Comparison of ENCODE assay signal across 19 cellular contexts in the genomic region with DNA sequence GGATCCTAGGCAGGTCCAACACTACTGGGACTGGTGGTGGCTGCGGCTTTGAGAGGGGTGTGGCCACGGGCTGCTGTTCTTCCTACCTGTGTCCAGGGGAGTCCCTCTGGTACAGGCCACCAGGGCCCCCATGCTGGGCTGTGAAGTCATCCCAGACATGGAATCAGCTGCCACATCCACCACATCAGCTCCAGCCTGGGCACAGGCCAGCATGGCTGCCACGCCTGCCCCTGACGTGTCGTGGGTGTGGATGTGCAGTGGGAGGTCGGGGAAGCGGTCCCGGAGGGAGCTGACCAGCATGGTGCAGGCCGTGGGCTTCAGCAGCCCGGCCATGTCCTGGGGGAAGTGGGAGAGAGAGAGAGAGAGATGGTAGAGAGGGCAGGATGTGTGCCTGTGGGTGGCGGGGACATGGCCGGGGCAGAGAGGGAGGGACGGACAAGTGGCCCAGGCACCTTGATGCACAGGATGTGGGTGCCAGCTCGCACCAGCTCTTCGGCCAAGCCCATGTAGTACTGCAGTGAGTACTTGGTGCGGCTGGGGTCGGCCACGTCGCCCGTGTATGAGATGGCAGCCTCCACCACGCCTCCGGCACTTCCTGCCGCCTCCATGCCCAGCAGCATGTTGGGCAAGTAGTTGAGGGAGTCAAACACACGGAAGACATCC. TPM values are rescaled to one million over a fixed set of nuclear protein-coding genes. Genes with fewer than 3 reads are reported as not detected.
DNase-seq lines count a peak whose midpoint lies in the region; ATAC-seq and TF ChIP-seq lines count a peak whose summit lies in the region.
"Had no signal": no experiment of that assay in that cellular context is flagged by ENCODE, and none has a peak within 500 bp of the region (broad histone marks: within the 10 kb centered on the region; RNA-seq: fewer than 3 reads in every experiment).

No MANE protein-coding gene starts in this region.

- H3K4me1 ChIP-seq in right cardiac atrium (ENCODE audit: control insufficient read depth, insufficient read depth, low read length) = peaks cover 2% of the 10 kb centered on the region
- H3K4me1 ChIP-seq in upper lobe of right lung = peaks cover 4% of the 10 kb centered on the region

- TF ChIP-seq CTCF in neural crest cell (conservative IDR thresholded peaks at IDR 0.05) (no peak), upper lobe of right lung (IDR thresholded peaks at IDR 0.05) (no peak)

- ATAC-seq in right cardiac atrium (no peak), Right ventricle myocardium superior (ENCODE audit: poor library complexity) (no peak), upper lobe of right lung (no peak), HG02759 (IDR thresholded peaks at IDR 0.05; ENCODE audit: unreplicated experiment) (no peak)
- ATAC-seq in activated T-helper 17 cell treated with anti-CD3 and anti-CD28 coated beads, Interleukin-2, amount 50 U/mL, for 72 hours (replicated peaks) = no peak
- ATAC-seq: activated CD4-positive, CD25-positive, alpha-beta regulatory T cell treated with anti-CD3 and anti-CD28 coated beads, Interleukin-2, amount 50 U/mL, for 24 hours; activated T-cell treated with anti-CD3 and anti-CD28 coated beads, Interleukin-2, amount 50 U/mL, for 4 hours had no signal

- intact Hi-C loops in right cardiac atrium (cut with DNase I) (no loop called here), Right ventricle myocardium superior (cut with DNase I) (no loop called here), upper lobe of right lung (cut with DNase I) (no loop called here)

- no peak overlapping the region for H3K4me3 Mint-ChIP-seq in activated T-helper 17 cell treated with anti-CD3 and anti-CD28 coated beads, Interleukin-2, amount 50 U/mL, for 72 hours
- peak overlapping the region; percentile 79 for H3K4me3 Mint-ChIP-seq in neural crest cell
- H3K4me3 Mint-ChIP-seq: activated naive CD4-positive, alpha-beta T cell treated with anti-CD3 and anti-CD28 coated beads, Interleukin-2, amount 50 U/mL, for 24 hours; activated T-cell treated with anti-CD3 and anti-CD28 coated beads, Interleukin-2, amount 50 U/mL, for 4 hours; endodermal cell; memory B cell had no signal

- H3K36me3 Mint-ChIP-seq in activated T-helper 17 cell treated with anti-CD3 and anti-CD28 coated beads, Interleukin-2, amount 50 U/mL, for 72 hours (ENCODE audit: low read depth) = peaks cover 11% of the 10 kb centered on the region
- H3K36me3 Mint-ChIP-seq in neural crest cell (ENCODE audit: low read depth) = peaks cover 2% of the 10 kb centered on the region
- H3K36me3 Mint-ChIP-seq: activated naive CD4-positive, alpha-beta T cell treated with anti-CD3 and anti-CD28 coated beads, Interleukin-2, amount 50 U/mL, for 24 hours; memory B cell had no signal

- no peak overlapping the region for H3K4me3 ChIP-seq in right cardiac atrium (ENCODE audit: low read length)
- no peak overlapping the region for H3K4me3 ChIP-seq in upper lobe of right lung

- H3K27me3 Mint-ChIP-seq in activated T-helper 17 cell treated with anti-CD3 and anti-CD28 coated beads, Interleukin-2, amount 50 U/mL, for 72 hours = no peaks in the 10 kb centered on the region
- no peaks in the 10 kb centered on the region for H3K27me3 Mint-ChIP-seq in neural crest cell (ENCODE audit: low read depth)
- H3K27me3 Mint-ChIP-seq: activated naive CD4-positive, alpha-beta T cell treated with anti-CD3 and anti-CD28 coated beads, Interleukin-2, amount 50 U/mL, for 24 hours; CD4-positive, alpha-beta T cell; memory B cell had no signal

- H3K9me3 Mint-ChIP-seq in activated T-helper 17 cell treated with anti-CD3 and anti-CD28 coated beads, Interleukin-2, amount 50 U/mL, for 72 hours = no peaks in the 10 kb centered on the region
- no peaks in the 10 kb centered on the region for H3K9me3 Mint-ChIP-seq in neural crest cell
- H3K9me3 Mint-ChIP-seq: activated naive CD4-positive, alpha-beta T cell treated with anti-CD3 and anti-CD28 coated beads, Interleukin-2, amount 50 U/mL, for 24 hours; activated T-cell treated with anti-CD3 and anti-CD28 coated beads, Interleukin-2, amount 50 U/mL, for 4 hours; CD4-positive, alpha-beta T cell; endodermal cell; memory B cell had no signal

- H3K9me3 ChIP-seq in right cardiac atrium (ENCODE audit: control insufficient read depth, low read length) (no peaks in the 10 kb centered on the region), upper lobe of right lung (no peaks in the 10 kb centered on the region)

- H3K27ac Mint-ChIP-seq in activated T-helper 17 cell treated with anti-CD3 and anti-CD28 coated beads, Interleukin-2, amount 50 U/mL, for 72 hours = peak overlapping the region; percentile 46
- peak overlapping the region; percentile 19 for H3K27ac Mint-ChIP-seq in neural crest cell (ENCODE audit: unreplicated experiment)
- H3K27ac Mint-ChIP-seq: activated naive CD4-positive, alpha-beta T cell treated with anti-CD3 and anti-CD28 coated beads, Interleukin-2, amount 50 U/mL, for 24 hours; CD4-positive, alpha-beta T cell; endodermal cell; memory B cell had no signal

- 93% methylated on average over 24 of the region's 24 CpGs for WGBS in right cardiac atrium

- DNase-seq in right cardiac atrium (peak in 2 of 3 donors; percentile 47 to 63), Right ventricle myocardium superior (no peak), neural crest cell (ENCODE audit: low read depth, low spot score) (no peak), upper lobe of right lung (peak; percentile 62), HEK293T (ENCODE audit: extremely low spot score) (no peak)
- DNase-seq in central memory CD4-positive, alpha-beta T cell = no peak
- DNase-seq: activated CD8-positive, alpha-beta memory T cell treated with anti-CD3 and anti-CD28 coated beads for 24 hours; activated T-cell treated with anti-CD3 and anti-CD28 coated beads, Interleukin-2, amount 50 U/mL, for 4 hours; CD4-positive, alpha-beta T cell; NCI-H1092 treated with DMSO at 0.1 percent for 48 hours; NCI-H1930; NCI-H345; NCI-H774 had no signal

- H3K27me3 ChIP-seq in right cardiac atrium (ENCODE audit: control insufficient read depth, insufficient read depth) = no peaks in the 10 kb centered on the region
- no peaks in the 10 kb centered on the region for H3K27me3 ChIP-seq in upper lobe of right lung

- POLR2A ChIA-PET in HEK293T (lab: Yijun Ruan, JAX) = no interaction called here

- peaks cover 14% of the 10 kb centered on the region for H3K36me3 ChIP-seq in upper lobe of right lung

- H3K27ac ChIP-seq in right cardiac atrium (ENCODE audit: low read length) (no peak overlapping the region), upper lobe of right lung (no peak overlapping the region)

- H3K4me1 Mint-ChIP-seq in activated T-helper 17 cell treated with anti-CD3 and anti-CD28 coated beads, Interleukin-2, amount 50 U/mL, for 72 hours = peaks cover 4% of the 10 kb centered on the region
- peaks cover 6% of the 10 kb centered on the region for H3K4me1 Mint-ChIP-seq in neural crest cell

- CTCF ChIA-PET in HEK293T (lab: Yijun Ruan, JAX) = no interaction called here

TF ChIP-seq in HEK293T, 16 proteins besides CTCF, POLR2A, EP300 and RAD21:
- TF ChIP-seq ZNF384 (IDR thresholded peaks at IDR 0.05) (no peak), TARDBP (IDR thresholded peaks at IDR 0.05) (no peak), FOXA1 (IDR thresholded peaks at IDR 0.05) (no peak), FOXM1 (IDR thresholded peaks at IDR 0.05; ENCODE audit: borderline replicate concordance) (no peak), ELF4 (IDR thresholded peaks at IDR 0.05) (no peak), ARNT (IDR thresholded peaks at IDR 0.05) (no peak), L3MBTL2 (conservative IDR thresholded peaks at IDR 0.05) (no peak), SUZ12 (IDR thresholded peaks at IDR 0.05) (no peak), LEF1 (IDR thresholded peaks at IDR 0.05; ENCODE audit: borderline replicate concordance) (no peak), CTBP1 (IDR thresholded peaks at IDR 0.05; ENCODE audit: borderline replicate concordance) (no peak), HDGF (IDR thresholded peaks at IDR 0.05; ENCODE audit: borderline replicate concordance) (no peak), BHLHE40 (IDR thresholded peaks at IDR 0.05; ENCODE audit: borderline replicate concordance) (no peak), FOXK2 (IDR thresholded peaks at IDR 0.05) (no peak), SP1 (IDR thresholded peaks at IDR 0.05) (no peak)
- TF ChIP-seq, protein P1, sequence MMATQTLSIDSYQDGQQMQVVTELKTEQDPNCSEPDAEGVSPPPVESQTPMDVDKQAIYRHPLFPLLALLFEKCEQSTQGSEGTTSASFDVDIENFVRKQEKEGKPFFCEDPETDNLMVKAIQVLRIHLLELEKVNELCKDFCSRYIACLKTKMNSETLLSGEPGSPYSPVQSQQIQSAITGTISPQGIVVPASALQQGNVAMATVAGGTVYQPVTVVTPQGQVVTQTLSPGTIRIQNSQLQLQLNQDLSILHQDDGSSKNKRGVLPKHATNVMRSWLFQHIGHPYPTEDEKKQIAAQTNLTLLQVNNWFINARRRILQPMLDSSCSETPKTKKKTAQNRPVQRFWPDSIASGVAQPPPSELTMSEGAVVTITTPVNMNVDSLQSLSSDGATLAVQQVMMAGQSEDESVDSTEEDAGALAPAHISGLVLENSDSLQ (IDR thresholded peaks at IDR 0.05) = no peak

RNA-seq across cellular contexts. Expression of gene LRFN4, which starts 6.1 kb away (rescaled TPM):
- total RNA-seq in right cardiac atrium = 10 to 100 TPM; 10.8 to 14.6 (median 11.6) TPM
- polyA plus RNA-seq in right cardiac atrium = 11.8 TPM
- total RNA-seq in Right ventricle myocardium superior = 20.5 TPM
- total RNA-seq in activated T-helper 17 cell treated with anti-CD3 and anti-CD28 coated beads, Interleukin-2, amount 50 U/mL, for 72 hours = 10 to 100 TPM; 20.5 to 43.7 TPM
- total RNA-seq in neural crest cell = 36.2 and 37.2 TPM in 2 replicates
- total RNA-seq in upper lobe of right lung = 14.0 TPM

RNA-seq across cellular contexts. Expression of gene RCE1, which starts 7.5 kb away (rescaled TPM):
- 1 to 10 TPM; 5.3 to 9.4 (median 6.8) TPM for total RNA-seq in right cardiac atrium
- 4.8 TPM for polyA plus RNA-seq in right cardiac atrium
- 6.2 TPM for total RNA-seq in Right ventricle myocardium superior
- 10 to 100 TPM; 27.2 to 31.4 TPM for total RNA-seq in activated T-helper 17 cell treated with anti-CD3 and anti-CD28 coated beads, Interleukin-2, amount 50 U/mL, for 72 hours
- total RNA-seq in neural crest cell = 34.3 and 35.8 TPM in 2 replicates
- total RNA-seq in upper lobe of right lung = 18.4 TPM

Comparison
In these comparisons a context has a peak if more than half of its experiments do, and no peak if none do; other contexts are left out.
1. DNase-seq: peak in right cardiac atrium (2 of 3) and upper lobe of right lung (single experiment); none in Right ventricle myocardium superior (single experiment), neural crest cell (single experiment), HEK293T (single experiment) and central memory CD4-positive, alpha-beta T cell (single experiment).